In the genomic region with DNA sequence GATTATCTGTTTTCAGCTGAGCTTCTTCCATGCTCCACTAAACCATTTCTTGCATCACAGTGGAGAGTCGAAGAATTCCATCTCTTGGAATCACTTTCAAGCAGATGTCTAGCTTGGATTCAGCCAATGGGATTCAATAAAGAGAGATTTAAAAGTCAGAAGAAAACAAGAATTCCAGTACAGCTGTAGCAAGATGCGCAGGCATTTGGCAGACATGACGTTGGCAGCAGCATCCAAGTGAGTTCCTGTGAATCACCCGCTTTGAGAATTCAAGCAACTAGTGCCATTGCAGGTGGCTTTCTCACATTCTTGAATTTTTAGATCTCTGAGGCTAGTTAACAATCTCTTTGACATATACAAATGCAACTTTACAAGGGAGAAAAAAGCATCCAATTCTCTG, we compare ENCODE assay signal across 23 cellular contexts.
"Had no signal": no experiment of that assay in that cellular context is flagged by ENCODE, and none has a peak within 500 bp of the region (broad histone marks: within the 10 kb centered on the region; RNA-seq: fewer than 3 reads in every experiment).

No MANE protein-coding gene starts in this region.

- H3K27me3 ChIP-seq: spleen had no signal

- H3K4me3 ChIP-seq: left ventricle myocardium inferior, lung, psoas muscle, spleen had no signal

- H3K79me2 ChIP-seq: parathyroid adenoma had no signal

- H2AFZ ChIP-seq: parathyroid adenoma had no signal

- H3K4me1 ChIP-seq: left ventricle myocardium inferior, parathyroid adenoma, psoas muscle, spleen had no signal

- H3K27ac ChIP-seq: left ventricle myocardium inferior, parathyroid adenoma, psoas muscle, spleen had no signal

- H3K36me3 ChIP-seq: left ventricle myocardium inferior, spleen had no signal

- DNase-seq: effector memory CD4-positive, alpha-beta T cell; foreskin fibroblast; immature natural killer cell; kidney; left cardiac atrium; left ventricle myocardium inferior; mesenchymal stem cell; midbrain; retina; spleen; stimulated activated CD4-positive, alpha-beta T cell treated with anti-CD3 and anti-CD28 coated beads, Interleukin-15, amount 100 ng/mL, for 24 hours; stimulated activated CD4-positive, alpha-beta T cell treated with anti-CD3 and anti-CD28 coated beads, Interleukin-1b, Interleukin-23, amount 100 ng/mL, for 48 hours; stimulated activated CD4-positive, alpha-beta T cell treated with anti-CD3 and anti-CD28 coated beads, Interleukin-4, amount 100 ng/mL, for 24 hours; stimulated activated naive CD8-positive, alpha-beta T cell treated with anti-CD3 and anti-CD28 coated beads, Interleukin-15, amount 100 ng/mL, for 72 hours; substantia nigra; trophoblast cell had no signal

- ATAC-seq: esophagus mucosa; left cardiac atrium; natural killer cell treated with Interleukin-12 subunit alpha and Interleukin-12 subunit beta and Interleukin-15 and Interleukin-18, amount 100 ng/mL, for 72 hours; psoas muscle; sciatic nerve; stimulated activated memory B cell treated with anti-CD40 and anti-IgM and Interleukin-4, amounts not matched to agents 10 μg/mL and 1 μg/mL and 100 μg/mL, for 72 hours; stimulated activated naive CD8-positive, alpha-beta T cell treated with anti-CD3 and anti-CD28 coated beads, Interleukin-15, amount 100 ng/mL, for 72 hours had no signal

- H3K9ac ChIP-seq: parathyroid adenoma had no signal

- H3K9me3 ChIP-seq: psoas muscle had no signal
